In genomic region chr1:182622795-182623528, GRCh38 we compare ENCODE assay signal across 1 cellular context.
TF ChIP-seq lines count a peak whose summit lies in the region.

No MANE protein-coding gene starts in this region.

TF ChIP-seq in GM12878, 131 proteins besides CTCF, POLR2A, EP300 and RAD21 (continues in another document):
- TF ChIP-seq USF1 (IDR thresholded peaks at IDR 0.05; ENCODE audit: borderline replicate concordance, extremely low read length, insufficient read depth, low read depth, low read length): no peak
- no peak for TF ChIP-seq CBX3 (IDR thresholded peaks at IDR 0.05; ENCODE audit: borderline replicate concordance, low read depth)
- no peak for TF ChIP-seq BCLAF1 (IDR thresholded peaks at IDR 0.05)
- TF ChIP-seq MTA3 (IDR thresholded peaks at IDR 0.05; ENCODE audit: borderline replicate concordance, low read length): peak; percentile 97; the same call in 1 of the 2 replicates
- TF ChIP-seq GATAD2B (conservative IDR thresholded peaks at IDR 0.05; ENCODE audit: low read depth): 0 out of 2 replicates have a peak, but pooled peaks have one; percentile 42
- peak; percentile 56; the same call in 2 of the 3 replicates for TF ChIP-seq POU2F2 (IDR thresholded peaks at IDR 0.05; ENCODE audit: borderline replicate concordance, low read depth, low read length)
- no peak for TF ChIP-seq SIN3A (IDR thresholded peaks at IDR 0.05; ENCODE audit: low read depth, low read length)
- no peak for TF ChIP-seq HCFC1 (IDR thresholded peaks at IDR 0.05; ENCODE audit: low read length)
- no peak for TF ChIP-seq ZNF274 (IDR thresholded peaks at IDR 0.05; ENCODE audit: insufficient read depth, insufficient read length)
- no peak for TF ChIP-seq PAX8 (IDR thresholded peaks at IDR 0.05)
- TF ChIP-seq, protein P1, sequence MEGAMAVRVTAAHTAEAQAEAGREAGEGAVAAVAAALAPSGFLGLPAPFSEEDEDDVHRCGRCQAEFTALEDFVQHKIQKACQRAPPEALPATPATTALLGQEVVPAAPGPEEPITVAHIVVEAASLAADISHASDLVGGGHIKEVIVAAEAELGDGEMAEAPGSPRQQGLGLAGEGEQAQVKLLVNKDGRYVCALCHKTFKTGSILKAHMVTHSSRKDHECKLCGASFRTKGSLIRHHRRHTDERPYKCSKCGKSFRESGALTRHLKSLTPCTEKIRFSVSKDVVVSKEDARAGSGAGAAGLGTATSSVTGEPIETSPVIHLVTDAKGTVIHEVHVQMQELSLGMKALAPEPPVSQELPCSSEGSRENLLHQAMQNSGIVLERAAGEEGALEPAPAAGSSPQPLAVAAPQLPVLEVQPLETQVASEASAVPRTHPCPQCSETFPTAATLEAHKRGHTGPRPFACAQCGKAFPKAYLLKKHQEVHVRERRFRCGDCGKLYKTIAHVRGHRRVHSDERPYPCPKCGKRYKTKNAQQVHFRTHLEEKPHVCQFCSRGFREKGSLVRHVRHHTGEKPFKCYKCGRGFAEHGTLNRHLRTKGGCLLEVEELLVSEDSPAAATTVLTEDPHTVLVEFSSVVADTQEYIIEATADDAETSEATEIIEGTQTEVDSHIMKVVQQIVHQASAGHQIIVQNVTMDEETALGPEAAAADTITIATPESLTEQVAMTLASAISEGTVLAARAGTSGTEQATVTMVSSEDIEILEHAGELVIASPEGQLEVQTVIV (IDR thresholded peaks at IDR 0.05; ENCODE audit: borderline replicate concordance, partially characterized antibody): no peak
- no peak for TF ChIP-seq TCF7 (IDR thresholded peaks at IDR 0.05; ENCODE audit: borderline replicate concordance)
- TF ChIP-seq SPI1 (IDR thresholded peaks at IDR 0.05; ENCODE audit: borderline replicate concordance, insufficient read depth, low read depth, low read length): 0 out of 2 replicates have a peak, but pooled peaks have one; percentile 5
- no peak for TF ChIP-seq WRNIP1 (IDR thresholded peaks at IDR 0.05; ENCODE audit: borderline replicate concordance, low read depth, low read length)
- TF ChIP-seq RB1 (IDR thresholded peaks at IDR 0.05; ENCODE audit: borderline replicate concordance): no peak
- peak in 1 of 2 experiments; percentile 13; a peak in 1 of 4 replicates for TF ChIP-seq BHLHE40 (IDR thresholded peaks at IDR 0.05; ENCODE audit: borderline replicate concordance in 1 of 2, low read depth in 2 of 2, low read length in 1 of 2)
- no peak for TF ChIP-seq STAT1 (conservative IDR thresholded peaks at IDR 0.05)
- TF ChIP-seq GABPA (IDR thresholded peaks at IDR 0.05; ENCODE audit: low read depth): peak; percentile 52
- TF ChIP-seq SREBF2 (IDR thresholded peaks at IDR 0.05; ENCODE audit: low read length): no peak
- TF ChIP-seq, protein P2, sequence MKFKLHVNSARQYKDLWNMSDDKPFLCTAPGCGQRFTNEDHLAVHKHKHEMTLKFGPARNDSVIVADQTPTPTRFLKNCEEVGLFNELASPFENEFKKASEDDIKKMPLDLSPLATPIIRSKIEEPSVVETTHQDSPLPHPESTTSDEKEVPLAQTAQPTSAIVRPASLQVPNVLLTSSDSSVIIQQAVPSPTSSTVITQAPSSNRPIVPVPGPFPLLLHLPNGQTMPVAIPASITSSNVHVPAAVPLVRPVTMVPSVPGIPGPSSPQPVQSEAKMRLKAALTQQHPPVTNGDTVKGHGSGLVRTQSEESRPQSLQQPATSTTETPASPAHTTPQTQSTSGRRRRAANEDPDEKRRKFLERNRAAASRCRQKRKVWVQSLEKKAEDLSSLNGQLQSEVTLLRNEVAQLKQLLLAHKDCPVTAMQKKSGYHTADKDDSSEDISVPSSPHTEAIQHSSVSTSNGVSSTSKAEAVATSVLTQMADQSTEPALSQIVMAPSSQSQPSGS (IDR thresholded peaks at IDR 0.05; ENCODE audit: low read length): no peak; the same call in 1 of the 2 replicates
- peak in 1 of 2 experiments; percentile 57; a peak in 1 of 4 replicates for TF ChIP-seq ETV6 (conservative IDR thresholded peaks at IDR 0.05 in 1 of 2, IDR thresholded peaks at IDR 0.05 in 1 of 2; ENCODE audit: borderline replicate concordance in 1 of 2, low read depth in 1 of 2)
- TF ChIP-seq, protein P3, sequence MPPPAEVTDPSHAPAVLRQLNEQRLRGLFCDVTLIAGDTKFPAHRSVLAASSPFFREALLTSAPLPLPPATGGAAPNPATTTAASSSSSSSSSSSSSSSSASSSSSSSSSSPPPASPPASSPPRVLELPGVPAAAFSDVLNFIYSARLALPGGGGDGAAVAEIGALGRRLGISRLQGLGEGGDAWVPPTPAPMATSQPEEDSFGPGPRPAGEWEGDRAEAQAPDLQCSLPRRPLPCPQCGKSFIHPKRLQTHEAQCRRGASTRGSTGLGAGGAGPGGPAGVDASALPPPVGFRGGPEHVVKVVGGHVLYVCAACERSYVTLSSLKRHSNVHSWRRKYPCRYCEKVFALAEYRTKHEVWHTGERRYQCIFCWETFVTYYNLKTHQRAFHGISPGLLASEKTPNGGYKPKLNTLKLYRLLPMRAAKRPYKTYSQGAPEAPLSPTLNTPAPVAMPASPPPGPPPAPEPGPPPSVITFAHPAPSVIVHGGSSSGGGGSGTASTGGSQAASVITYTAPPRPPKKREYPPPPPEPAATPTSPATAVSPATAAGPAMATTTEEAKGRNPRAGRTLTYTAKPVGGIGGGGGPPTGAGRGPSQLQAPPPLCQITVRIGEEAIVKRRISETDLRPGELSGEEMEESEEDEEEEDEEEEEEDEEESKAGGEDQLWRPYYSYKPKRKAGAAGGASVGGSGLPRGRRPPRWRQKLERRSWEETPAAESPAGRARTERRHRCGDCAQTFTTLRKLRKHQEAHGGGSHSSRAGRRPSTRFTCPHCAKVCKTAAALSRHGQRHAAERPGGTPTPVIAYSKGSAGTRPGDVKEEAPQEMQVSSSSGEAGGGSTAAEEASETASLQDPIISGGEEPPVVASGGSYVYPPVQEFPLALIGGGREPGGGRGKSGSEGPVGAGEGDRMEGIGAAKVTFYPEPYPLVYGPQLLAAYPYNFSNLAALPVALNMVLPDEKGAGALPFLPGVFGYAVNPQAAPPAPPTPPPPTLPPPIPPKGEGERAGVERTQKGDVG (CRISPR knock-in tag; IDR thresholded peaks at IDR 0.05): no peak
- TF ChIP-seq POLR2AphosphoS5 (IDR thresholded peaks at IDR 0.05; ENCODE audit: low read length): no peak
- peak; percentile 92 for TF ChIP-seq RUNX3 (IDR thresholded peaks at IDR 0.05; ENCODE audit: low read length)
- TF ChIP-seq TCF3 (IDR thresholded peaks at IDR 0.05; ENCODE audit: borderline replicate concordance, insufficient read depth, low read depth, low read length): peak; percentile 90
- TF ChIP-seq STAT3 (IDR thresholded peaks at IDR 0.05; ENCODE audit: low read depth, low read length): no peak
- TF ChIP-seq PBX3 (IDR thresholded peaks at IDR 0.05; ENCODE audit: insufficient replicate concordance, low read depth, low read length): no peak
- TF ChIP-seq ZNF207 (IDR thresholded peaks at IDR 0.05; ENCODE audit: borderline replicate concordance): 0 out of 2 replicates have a peak, but pooled peaks have one; percentile 57
- TF ChIP-seq ZNF622 (IDR thresholded peaks at IDR 0.05): no peak
- no peak for TF ChIP-seq SMAD5 (IDR thresholded peaks at IDR 0.05; ENCODE audit: low read depth)
- no peak for TF ChIP-seq MXI1 (IDR thresholded peaks at IDR 0.05; ENCODE audit: low read depth, low read length)
- no peak for TF ChIP-seq EZH2 (IDR thresholded peaks at IDR 0.05; ENCODE audit: borderline replicate concordance, control insufficient read depth, low read depth, low read length)
- no peak for TF ChIP-seq NFYA (IDR thresholded peaks at IDR 0.05; ENCODE audit: borderline replicate concordance, low read depth, low read length)
- no peak for TF ChIP-seq POLR2AphosphoS2 (IDR thresholded peaks at IDR 0.05; ENCODE audit: low read depth, low read length)
- no peak for TF ChIP-seq CBX5 (IDR thresholded peaks at IDR 0.05; ENCODE audit: low read depth)
- TF ChIP-seq ZNF217 (IDR thresholded peaks at IDR 0.05): peak; percentile 37; the same call in 1 of the 2 replicates
- TF ChIP-seq CHD4 (IDR thresholded peaks at IDR 0.05): no peak
- no peak for TF ChIP-seq ZSCAN29 (IDR thresholded peaks at IDR 0.05)
- TF ChIP-seq TBL1XR1 (IDR thresholded peaks at IDR 0.05; ENCODE audit: low read depth, low read length): 0 out of 2 replicates have a peak, but pooled peaks have one; percentile 32
- TF ChIP-seq PAX5 (IDR thresholded peaks at IDR 0.05; ENCODE audit: borderline replicate concordance, low read depth, low read length): peak; percentile 97
- TF ChIP-seq YY1 (IDR thresholded peaks at IDR 0.05; ENCODE audit: low read depth, low read length): 0 out of 2 replicates have a peak, but pooled peaks have one; percentile 10
- peak; percentile 91 for TF ChIP-seq FOXM1 (IDR thresholded peaks at IDR 0.05; ENCODE audit: low read depth, low read length)
- TF ChIP-seq BMI1 (IDR thresholded peaks at IDR 0.05; ENCODE audit: borderline replicate concordance): peak; percentile 91
- TF ChIP-seq, protein P4, sequence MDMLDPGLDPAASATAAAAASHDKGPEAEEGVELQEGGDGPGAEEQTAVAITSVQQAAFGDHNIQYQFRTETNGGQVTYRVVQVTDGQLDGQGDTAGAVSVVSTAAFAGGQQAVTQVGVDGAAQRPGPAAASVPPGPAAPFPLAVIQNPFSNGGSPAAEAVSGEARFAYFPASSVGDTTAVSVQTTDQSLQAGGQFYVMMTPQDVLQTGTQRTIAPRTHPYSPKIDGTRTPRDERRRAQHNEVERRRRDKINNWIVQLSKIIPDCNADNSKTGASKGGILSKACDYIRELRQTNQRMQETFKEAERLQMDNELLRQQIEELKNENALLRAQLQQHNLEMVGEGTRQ (IDR thresholded peaks at IDR 0.05; ENCODE audit: borderline replicate concordance, low read depth, low read length): no peak
- TF ChIP-seq CEBPB (IDR thresholded peaks at IDR 0.05; ENCODE audit: borderline replicate concordance in 1 of 2, low read depth in 2 of 2, low read length in 2 of 2): no peak
- TF ChIP-seq FOS (IDR thresholded peaks at IDR 0.05; ENCODE audit: borderline replicate concordance, extremely low read depth, insufficient read length): no peak
- no peak for TF ChIP-seq HDAC6 (IDR thresholded peaks at IDR 0.05; ENCODE audit: unreplicated experiment)
- no peak for TF ChIP-seq ZZZ3 (IDR thresholded peaks at IDR 0.05; ENCODE audit: control insufficient read depth, insufficient read length, low read depth)
- TF ChIP-seq MYB (IDR thresholded peaks at IDR 0.05; ENCODE audit: borderline replicate concordance, low read depth, low read length): no peak
- TF ChIP-seq NR2F1 (conservative IDR thresholded peaks at IDR 0.05): peak; percentile 89
- TF ChIP-seq SMC3 (IDR thresholded peaks at IDR 0.05; ENCODE audit: borderline replicate concordance, low read length): peak; percentile 16; the same call in 1 of the 2 replicates
- TF ChIP-seq BCL3 (IDR thresholded peaks at IDR 0.05; ENCODE audit: borderline replicate concordance, insufficient read depth, low read depth, low read length, poor library complexity, severe bottlenecking): peak; percentile 51
- peak; percentile 95 for TF ChIP-seq TCF12 (IDR thresholded peaks at IDR 0.05; ENCODE audit: low read depth, low read length)
- peak; percentile 94 to 96 for TF ChIP-seq IKZF2 (IDR thresholded peaks at IDR 0.05)
- TF ChIP-seq RBBP5 (conservative IDR thresholded peaks at IDR 0.05): no peak
- TF ChIP-seq HDGF (IDR thresholded peaks at IDR 0.05): peak; percentile 80; the same call in 1 of the 2 replicates
